Comparison of ENCODE assay signal across 1 cellular context in the genomic region with DNA sequence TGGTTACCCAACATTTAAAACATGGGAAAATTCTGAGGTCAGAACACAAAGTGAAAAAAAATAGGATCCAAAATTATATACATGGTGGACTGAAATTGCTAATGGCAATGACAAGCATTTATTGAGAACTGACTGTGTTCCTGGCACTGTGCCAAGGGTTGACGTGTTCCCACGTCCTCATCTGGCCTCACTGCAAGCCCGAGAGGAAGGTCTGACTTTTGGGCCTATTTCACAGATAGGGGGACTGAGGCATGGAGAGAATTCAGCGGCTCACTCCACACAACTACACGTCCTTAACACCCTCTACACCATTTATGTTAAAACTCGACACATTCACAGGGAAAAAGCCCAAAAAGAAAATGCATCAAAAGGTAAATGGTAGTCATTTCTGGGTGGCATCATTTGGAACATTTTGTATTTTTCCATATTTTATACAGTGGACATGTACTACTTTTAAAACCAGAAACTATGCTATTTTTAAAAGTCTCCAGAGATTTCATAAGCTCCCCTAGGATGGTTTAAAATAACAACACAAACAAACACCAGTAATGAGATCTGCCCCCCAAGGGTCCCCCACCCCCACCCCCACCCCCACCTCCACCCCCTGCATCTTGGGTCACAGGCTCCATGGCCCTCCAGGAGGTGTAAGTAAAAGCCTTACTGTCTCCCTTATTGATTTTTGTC.
TF ChIP-seq lines count a peak whose summit lies in the region.

No MANE protein-coding gene starts in this region.

TF ChIP-seq in HEK293, 187 proteins besides CTCF, POLR2A, EP300 and RAD21 (continued from another document and continues in another):
- TF ChIP-seq, protein P1, sequence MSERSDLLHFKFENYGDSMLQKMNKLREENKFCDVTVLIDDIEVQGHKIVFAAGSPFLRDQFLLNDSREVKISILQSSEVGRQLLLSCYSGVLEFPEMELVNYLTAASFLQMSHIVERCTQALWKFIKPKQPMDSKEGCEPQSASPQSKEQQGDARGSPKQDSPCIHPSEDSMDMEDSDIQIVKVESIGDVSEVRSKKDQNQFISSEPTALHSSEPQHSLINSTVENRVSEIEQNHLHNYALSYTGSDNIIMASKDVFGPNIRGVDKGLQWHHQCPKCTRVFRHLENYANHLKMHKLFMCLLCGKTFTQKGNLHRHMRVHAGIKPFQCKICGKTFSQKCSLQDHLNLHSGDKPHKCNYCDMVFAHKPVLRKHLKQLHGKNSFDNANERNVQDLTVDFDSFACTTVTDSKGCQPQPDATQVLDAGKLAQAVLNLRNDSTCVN (tag by site-specific recombination; optimal IDR thresholded peaks at IDR 0.05) = no peak
- TF ChIP-seq ZBTB21 (tag by site-specific recombination; IDR thresholded peaks at IDR 0.05) = no peak
- TF ChIP-seq, protein P2, sequence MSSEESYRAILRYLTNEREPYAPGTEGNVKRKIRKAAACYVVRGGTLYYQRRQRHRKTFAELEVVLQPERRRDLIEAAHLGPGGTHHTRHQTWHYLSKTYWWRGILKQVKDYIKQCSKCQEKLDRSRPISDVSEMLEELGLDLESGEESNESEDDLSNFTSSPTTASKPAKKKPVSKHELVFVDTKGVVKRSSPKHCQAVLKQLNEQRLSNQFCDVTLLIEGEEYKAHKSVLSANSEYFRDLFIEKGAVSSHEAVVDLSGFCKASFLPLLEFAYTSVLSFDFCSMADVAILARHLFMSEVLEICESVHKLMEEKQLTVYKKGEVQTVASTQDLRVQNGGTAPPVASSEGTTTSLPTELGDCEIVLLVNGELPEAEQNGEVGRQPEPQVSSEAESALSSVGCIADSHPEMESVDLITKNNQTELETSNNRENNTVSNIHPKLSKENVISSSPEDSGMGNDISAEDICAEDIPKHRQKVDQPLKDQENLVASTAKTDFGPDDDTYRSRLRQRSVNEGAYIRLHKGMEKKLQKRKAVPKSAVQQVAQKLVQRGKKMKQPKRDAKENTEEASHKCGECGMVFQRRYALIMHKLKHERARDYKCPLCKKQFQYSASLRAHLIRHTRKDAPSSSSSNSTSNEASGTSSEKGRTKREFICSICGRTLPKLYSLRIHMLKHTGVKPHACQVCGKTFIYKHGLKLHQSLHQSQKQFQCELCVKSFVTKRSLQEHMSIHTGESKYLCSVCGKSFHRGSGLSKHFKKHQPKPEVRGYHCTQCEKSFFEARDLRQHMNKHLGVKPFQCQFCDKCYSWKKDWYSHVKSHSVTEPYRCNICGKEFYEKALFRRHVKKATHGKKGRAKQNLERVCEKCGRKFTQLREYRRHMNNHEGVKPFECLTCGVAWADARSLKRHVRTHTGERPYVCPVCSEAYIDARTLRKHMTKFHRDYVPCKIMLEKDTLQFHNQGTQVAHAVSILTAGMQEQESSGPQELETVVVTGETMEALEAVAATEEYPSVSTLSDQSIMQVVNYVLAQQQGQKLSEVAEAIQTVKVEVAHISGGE (tag by site-specific recombination; conservative IDR thresholded peaks at IDR 0.05; ENCODE audit: low read depth) = no peak
- TF ChIP-seq ZNF112 (tag by site-specific recombination; IDR thresholded peaks at IDR 0.05) = peak; percentile 83
- no peak for TF ChIP-seq ZNF670 (tag by site-specific recombination; IDR thresholded peaks at IDR 0.05; ENCODE audit: low read depth)
- TF ChIP-seq ZBTB8A (tag by site-specific recombination; IDR thresholded peaks at IDR 0.05) = peak; percentile 32; the same call in 1 of the 2 replicates
- TF ChIP-seq, protein P3, sequence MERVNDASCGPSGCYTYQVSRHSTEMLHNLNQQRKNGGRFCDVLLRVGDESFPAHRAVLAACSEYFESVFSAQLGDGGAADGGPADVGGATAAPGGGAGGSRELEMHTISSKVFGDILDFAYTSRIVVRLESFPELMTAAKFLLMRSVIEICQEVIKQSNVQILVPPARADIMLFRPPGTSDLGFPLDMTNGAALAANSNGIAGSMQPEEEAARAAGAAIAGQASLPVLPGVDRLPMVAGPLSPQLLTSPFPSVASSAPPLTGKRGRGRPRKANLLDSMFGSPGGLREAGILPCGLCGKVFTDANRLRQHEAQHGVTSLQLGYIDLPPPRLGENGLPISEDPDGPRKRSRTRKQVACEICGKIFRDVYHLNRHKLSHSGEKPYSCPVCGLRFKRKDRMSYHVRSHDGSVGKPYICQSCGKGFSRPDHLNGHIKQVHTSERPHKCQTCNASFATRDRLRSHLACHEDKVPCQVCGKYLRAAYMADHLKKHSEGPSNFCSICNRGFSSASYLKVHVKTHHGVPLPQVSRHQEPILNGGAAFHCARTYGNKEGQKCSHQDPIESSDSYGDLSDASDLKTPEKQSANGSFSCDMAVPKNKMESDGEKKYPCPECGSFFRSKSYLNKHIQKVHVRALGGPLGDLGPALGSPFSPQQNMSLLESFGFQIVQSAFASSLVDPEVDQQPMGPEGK (tag by site-specific recombination; IDR thresholded peaks at IDR 0.05) = no peak
- no peak for TF ChIP-seq ZFHX2 (tag by site-specific recombination; conservative IDR thresholded peaks at IDR 0.05)
- peak; percentile 82 for TF ChIP-seq ZNF549 (tag by site-specific recombination; IDR thresholded peaks at IDR 0.05)
- no peak for TF ChIP-seq ZBTB48 (tag by site-specific recombination; IDR thresholded peaks at IDR 0.05)
- TF ChIP-seq ZNF274 (IDR thresholded peaks at IDR 0.05; ENCODE audit: low read length) = no peak
- no peak for TF ChIP-seq ZNF274 (tag by site-specific recombination; IDR thresholded peaks at IDR 0.05; ENCODE audit: borderline replicate concordance)
- peak; percentile 83; the same call in 1 of the 2 replicates for TF ChIP-seq ZNF214 (tag by site-specific recombination; IDR thresholded peaks at IDR 0.05; ENCODE audit: borderline replicate concordance)
- TF ChIP-seq ZNF76 (tag by site-specific recombination; IDR thresholded peaks at IDR 0.05; ENCODE audit: borderline replicate concordance, low read depth) = peak; percentile 36; the same call in 1 of the 2 replicates
- TF ChIP-seq, protein P4, sequence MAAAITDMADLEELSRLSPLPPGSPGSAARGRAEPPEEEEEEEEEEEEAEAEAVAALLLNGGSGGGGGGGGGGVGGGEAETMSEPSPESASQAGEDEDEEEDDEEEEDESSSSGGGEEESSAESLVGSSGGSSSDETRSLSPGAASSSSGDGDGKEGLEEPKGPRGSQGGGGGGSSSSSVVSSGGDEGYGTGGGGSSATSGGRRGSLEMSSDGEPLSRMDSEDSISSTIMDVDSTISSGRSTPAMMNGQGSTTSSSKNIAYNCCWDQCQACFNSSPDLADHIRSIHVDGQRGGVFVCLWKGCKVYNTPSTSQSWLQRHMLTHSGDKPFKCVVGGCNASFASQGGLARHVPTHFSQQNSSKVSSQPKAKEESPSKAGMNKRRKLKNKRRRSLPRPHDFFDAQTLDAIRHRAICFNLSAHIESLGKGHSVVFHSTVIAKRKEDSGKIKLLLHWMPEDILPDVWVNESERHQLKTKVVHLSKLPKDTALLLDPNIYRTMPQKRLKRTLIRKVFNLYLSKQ (tag by site-specific recombination; IDR thresholded peaks at IDR 0.05; ENCODE audit: borderline replicate concordance) = no peak
- no peak for TF ChIP-seq ZNF792 (tag by site-specific recombination; IDR thresholded peaks at IDR 0.05)
- TF ChIP-seq ZNF416 (tag by site-specific recombination; IDR thresholded peaks at IDR 0.05) = no peak
- TF ChIP-seq SP3 (tag by site-specific recombination; IDR thresholded peaks at IDR 0.05) = no peak
- no peak for TF ChIP-seq MYNN (tag by site-specific recombination; IDR thresholded peaks at IDR 0.05; ENCODE audit: borderline replicate concordance)
- no peak for TF ChIP-seq SCRT2 (tag by site-specific recombination; IDR thresholded peaks at IDR 0.05)
- no peak for TF ChIP-seq ZNF701 (tag by site-specific recombination; IDR thresholded peaks at IDR 0.05)
- TF ChIP-seq RBAK (tag by site-specific recombination; IDR thresholded peaks at IDR 0.05) = no peak
- TF ChIP-seq ZNF596 (tag by site-specific recombination; IDR thresholded peaks at IDR 0.05) = peak; percentile 68
- TF ChIP-seq, protein P5, sequence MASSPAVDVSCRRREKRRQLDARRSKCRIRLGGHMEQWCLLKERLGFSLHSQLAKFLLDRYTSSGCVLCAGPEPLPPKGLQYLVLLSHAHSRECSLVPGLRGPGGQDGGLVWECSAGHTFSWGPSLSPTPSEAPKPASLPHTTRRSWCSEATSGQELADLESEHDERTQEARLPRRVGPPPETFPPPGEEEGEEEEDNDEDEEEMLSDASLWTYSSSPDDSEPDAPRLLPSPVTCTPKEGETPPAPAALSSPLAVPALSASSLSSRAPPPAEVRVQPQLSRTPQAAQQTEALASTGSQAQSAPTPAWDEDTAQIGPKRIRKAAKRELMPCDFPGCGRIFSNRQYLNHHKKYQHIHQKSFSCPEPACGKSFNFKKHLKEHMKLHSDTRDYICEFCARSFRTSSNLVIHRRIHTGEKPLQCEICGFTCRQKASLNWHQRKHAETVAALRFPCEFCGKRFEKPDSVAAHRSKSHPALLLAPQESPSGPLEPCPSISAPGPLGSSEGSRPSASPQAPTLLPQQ (tag by site-specific recombination; IDR thresholded peaks at IDR 0.05) = 0 out of 2 replicates have a peak, but pooled peaks have one; percentile 47
- TF ChIP-seq ZNF624 (tag by site-specific recombination; IDR thresholded peaks at IDR 0.05) = peak; percentile 79; the same call in 1 of the 2 replicates
- TF ChIP-seq GLIS1 (tag by site-specific recombination; IDR thresholded peaks at IDR 0.05) = peak; percentile 80
- TF ChIP-seq, protein P6, sequence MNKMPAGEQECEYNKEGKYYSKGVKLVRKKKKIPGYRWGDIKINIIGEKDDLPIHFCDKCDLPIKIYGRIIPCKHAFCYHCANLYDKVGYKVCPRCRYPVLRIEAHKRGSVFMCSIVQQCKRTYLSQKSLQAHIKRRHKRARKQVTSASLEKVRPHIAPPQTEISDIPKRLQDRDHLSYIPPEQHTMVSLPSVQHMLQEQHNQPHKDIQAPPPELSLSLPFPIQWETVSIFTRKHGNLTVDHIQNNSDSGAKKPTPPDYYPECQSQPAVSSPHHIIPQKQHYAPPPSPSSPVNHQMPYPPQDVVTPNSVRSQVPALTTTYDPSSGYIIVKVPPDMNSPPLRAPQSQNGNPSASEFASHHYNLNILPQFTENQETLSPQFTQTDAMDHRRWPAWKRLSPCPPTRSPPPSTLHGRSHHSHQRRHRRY (tag by site-specific recombination; IDR thresholded peaks at IDR 0.05) = no peak
- TF ChIP-seq, protein P7, sequence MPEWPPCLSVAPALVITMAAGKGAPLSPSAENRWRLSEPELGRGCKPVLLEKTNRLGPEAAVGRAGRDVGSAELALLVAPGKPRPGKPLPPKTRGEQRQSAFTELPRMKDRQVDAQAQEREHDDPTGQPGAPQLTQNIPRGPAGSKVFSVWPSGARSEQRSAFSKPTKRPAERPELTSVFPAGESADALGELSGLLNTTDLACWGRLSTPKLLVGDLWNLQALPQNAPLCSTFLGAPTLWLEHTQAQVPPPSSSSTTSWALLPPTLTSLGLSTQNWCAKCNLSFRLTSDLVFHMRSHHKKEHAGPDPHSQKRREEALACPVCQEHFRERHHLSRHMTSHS (tag by site-specific recombination; IDR thresholded peaks at IDR 0.05) = no peak
- TF ChIP-seq ZNF155 (tag by site-specific recombination; IDR thresholded peaks at IDR 0.05) = no peak
- TF ChIP-seq HOXA7 (CRISPR knock-in tag; IDR thresholded peaks at IDR 0.05; ENCODE audit: borderline replicate concordance) = no peak
- TF ChIP-seq ZNF10 (tag by site-specific recombination; IDR thresholded peaks at IDR 0.05) = no peak
- TF ChIP-seq, protein P8, sequence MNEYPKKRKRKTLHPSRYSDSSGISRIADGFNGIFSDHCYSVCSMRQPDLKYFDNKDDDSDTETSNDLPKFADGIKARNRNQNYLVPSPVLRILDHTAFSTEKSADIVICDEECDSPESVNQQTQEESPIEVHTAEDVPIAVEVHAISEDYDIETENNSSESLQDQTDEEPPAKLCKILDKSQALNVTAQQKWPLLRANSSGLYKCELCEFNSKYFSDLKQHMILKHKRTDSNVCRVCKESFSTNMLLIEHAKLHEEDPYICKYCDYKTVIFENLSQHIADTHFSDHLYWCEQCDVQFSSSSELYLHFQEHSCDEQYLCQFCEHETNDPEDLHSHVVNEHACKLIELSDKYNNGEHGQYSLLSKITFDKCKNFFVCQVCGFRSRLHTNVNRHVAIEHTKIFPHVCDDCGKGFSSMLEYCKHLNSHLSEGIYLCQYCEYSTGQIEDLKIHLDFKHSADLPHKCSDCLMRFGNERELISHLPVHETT (tag by site-specific recombination; IDR thresholded peaks at IDR 0.05) = 0 out of 2 replicates have a peak, but pooled peaks have one; percentile 42
- TF ChIP-seq, protein P9, sequence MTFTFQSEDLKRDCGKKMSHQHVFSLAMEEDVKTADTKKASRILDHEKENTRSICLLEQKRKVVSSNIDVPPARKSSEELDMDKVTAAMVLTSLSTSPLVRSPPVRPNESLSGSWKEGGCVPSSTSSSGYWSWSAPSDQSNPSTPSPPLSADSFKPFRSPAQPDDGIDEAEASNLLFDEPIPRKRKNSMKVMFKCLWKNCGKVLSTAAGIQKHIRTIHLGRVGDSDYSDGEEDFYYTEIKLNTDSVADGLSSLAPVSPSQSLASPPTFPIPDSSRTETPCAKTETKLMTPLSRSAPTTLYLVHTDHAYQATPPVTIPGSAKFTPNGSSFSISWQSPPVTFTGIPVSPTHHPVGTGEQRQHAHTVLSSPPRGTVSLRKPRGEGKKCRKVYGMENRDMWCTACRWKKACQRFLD (tag by site-specific recombination; IDR thresholded peaks at IDR 0.05) = no peak
- TF ChIP-seq, protein P10, sequence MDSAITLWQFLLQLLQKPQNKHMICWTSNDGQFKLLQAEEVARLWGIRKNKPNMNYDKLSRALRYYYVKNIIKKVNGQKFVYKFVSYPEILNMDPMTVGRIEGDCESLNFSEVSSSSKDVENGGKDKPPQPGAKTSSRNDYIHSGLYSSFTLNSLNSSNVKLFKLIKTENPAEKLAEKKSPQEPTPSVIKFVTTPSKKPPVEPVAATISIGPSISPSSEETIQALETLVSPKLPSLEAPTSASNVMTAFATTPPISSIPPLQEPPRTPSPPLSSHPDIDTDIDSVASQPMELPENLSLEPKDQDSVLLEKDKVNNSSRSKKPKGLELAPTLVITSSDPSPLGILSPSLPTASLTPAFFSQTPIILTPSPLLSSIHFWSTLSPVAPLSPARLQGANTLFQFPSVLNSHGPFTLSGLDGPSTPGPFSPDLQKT (IDR thresholded peaks at IDR 0.05; ENCODE audit: borderline replicate concordance, low read depth, low read length) = no peak
- no peak for TF ChIP-seq ZNF16 (tag by site-specific recombination; IDR thresholded peaks at IDR 0.05; ENCODE audit: low read depth)
- no peak for TF ChIP-seq ZNF23 (tag by site-specific recombination; IDR thresholded peaks at IDR 0.05; ENCODE audit: borderline replicate concordance)
- TF ChIP-seq ZNF529 (tag by site-specific recombination; IDR thresholded peaks at IDR 0.05; ENCODE audit: insufficient replicate concordance) = no peak
- no peak for TF ChIP-seq ZIC2 (tag by site-specific recombination; IDR thresholded peaks at IDR 0.05)
- TF ChIP-seq ZNF677 (tag by site-specific recombination; IDR thresholded peaks at IDR 0.05) = peak; percentile 83
- no peak for TF ChIP-seq PRDM1 (tag by site-specific recombination; IDR thresholded peaks at IDR 0.05)
